In genomic region chr11:76578655-76579046, GRCh38 we compare ENCODE assay signal across 14 cellular contexts.
A peak's percentile ranks its signal among the peaks of the same experiment; 100 is the strongest.
DNase-seq lines count a peak whose midpoint lies in the region; ATAC-seq and TF ChIP-seq lines count a peak whose summit lies in the region.
"Had no signal": no experiment of that assay in that cellular context is flagged by ENCODE, and none has a peak within 500 bp of the region (broad histone marks: within the 10 kb centered on the region; RNA-seq: fewer than 3 reads in every experiment).

No MANE protein-coding gene starts in this region.

- no peak overlapping the region for H3K4me3 ChIP-seq in esophagus muscularis mucosa
- no peak overlapping the region for H3K4me3 ChIP-seq in lung
- H3K4me3 ChIP-seq in stomach smooth muscle (ENCODE audit: low read length in 2 of 2): no peak overlapping the region

- H3K27ac ChIP-seq in RWPE1 (peak overlapping the region; percentile 81; the same call in 1 of the 2 replicates), esophagus muscularis mucosa (replicated peaks in 1 of 4) (peak overlapping the region; percentile 49 to 79 (median 66)), lung (ENCODE audit: low read depth in 1 of 2, low read length in 1 of 2) (peak overlapping the region; percentile 62 to 93), stomach smooth muscle (ENCODE audit: low read length) (peak overlapping the region; percentile 41)

- intact Hi-C loops in esophagus muscularis mucosa (cut with DNase I) (no loop called here), head of caudate nucleus (cut with DNase I) (no loop called here)

- POLR2A ChIA-PET in RWPE1 (lab: Yijun Ruan, JAX; ENCODE audit: low non-redundant PET): no interaction called here

- H3K9me3 ChIP-seq in esophagus muscularis mucosa: no peaks in the 10 kb centered on the region
- no peaks in the 10 kb centered on the region for H3K9me3 ChIP-seq in lung (ENCODE audit: control insufficient read depth in 2 of 2, insufficient read depth in 1 of 2, low read length in 1 of 2)
- H3K9me3 ChIP-seq in stomach smooth muscle (ENCODE audit: control insufficient read depth in 2 of 2, low read length in 2 of 2): no peaks in the 10 kb centered on the region

- H3K27me3 ChIP-seq in esophagus muscularis mucosa: no peaks in the 10 kb centered on the region
- no peaks in the 10 kb centered on the region for H3K27me3 ChIP-seq in lung (ENCODE audit: control insufficient read depth, insufficient read depth)
- H3K27me3 ChIP-seq in stomach smooth muscle (ENCODE audit: control insufficient read depth in 1 of 2, insufficient read depth in 2 of 2, low read length in 2 of 2): no peaks in the 10 kb centered on the region

- TF ChIP-seq EP300 in esophagus muscularis mucosa (IDR thresholded peaks at IDR 0.05): peak; percentile 4

- TF ChIP-seq CTCF in RWPE1 (conservative IDR thresholded peaks at IDR 0.05; ENCODE audit: low read depth) (no peak), esophagus muscularis mucosa (IDR thresholded peaks at IDR 0.05) (no peak), lung (IDR thresholded peaks at IDR 0.05; ENCODE audit: control extremely low read depth, extremely low read depth) (no peak)

- peak overlapping the region in 1 of 2 donors; percentile 51 for H3K9ac ChIP-seq in stomach smooth muscle (ENCODE audit: low read length in 2 of 2)

- H3K36me3 ChIP-seq in esophagus muscularis mucosa (no peaks in the 10 kb centered on the region), lung (ENCODE audit: control insufficient read depth in 2 of 2, insufficient read depth in 2 of 2, low read length in 2 of 2) (no peaks in the 10 kb centered on the region), stomach smooth muscle (ENCODE audit: control insufficient read depth in 2 of 2, insufficient read depth in 2 of 2, low read length in 2 of 2) (no peaks in the 10 kb centered on the region)

- DNase-seq in RWPE1 (ENCODE audit: low spot score) (no peak), esophagus muscularis mucosa (ENCODE audit: extremely low spot score) (peak; percentile 77), lung (ENCODE audit: low spot score) (no peak), DMS79 (lab: John Stamatoyannopoulos, UW) (no peak), head of caudate nucleus (no peak)
- no peak for DNase-seq in stimulated activated CD8-positive, alpha-beta memory T cell treated with anti-CD3 and anti-CD28 coated beads, Interleukin-4, amount 100 ng/mL, for 48 hours
- DNase-seq: activated CD4-positive, alpha-beta T cell treated with anti-CD3 and anti-CD28 coated beads for 48 hours; activated naive CD8-positive, alpha-beta T cell treated with anti-CD3 and anti-CD28 coated beads for 36 hours; Calu3; GOT3; NCI-H1436 treated with DMSO at 0.1 percent for 48 hours; occipital lobe had no signal

- WGBS in esophagus muscularis mucosa: 81% methylated on average over 10 of the region's 10 CpGs
- WGBS in lung, 2 donors: 64 to 79% methylated on average over 10 of the region's 10 CpGs

- H3K4me1 ChIP-seq in esophagus muscularis mucosa (peaks cover 27 to 35% (median 31%) of the 10 kb centered on the region in 4 donors), lung (ENCODE audit: control insufficient read depth in 2 of 2, insufficient read depth in 2 of 2, low read length in 2 of 2) (peaks cover 3 to 12% of the 10 kb centered on the region in 2 donors), stomach smooth muscle (ENCODE audit: control insufficient read depth, insufficient read depth, low read length) (peaks cover 21% of the 10 kb centered on the region)

- ATAC-seq in lung (ENCODE audit: insufficient read depth, low FRiP score): peak; percentile 37
- ATAC-seq in GM19351 (IDR thresholded peaks at IDR 0.05; ENCODE audit: unreplicated experiment): no peak

- CTCF ChIA-PET in RWPE1 (lab: Yijun Ruan, JAX): interaction anchor here (0.7 kb wide), 1 partner anchor 16 kb away, joined by 3 read pairs; no protein-coding TSS in a partner anchor

- no peak for TF ChIP-seq POLR2A in esophagus muscularis mucosa (IDR thresholded peaks at IDR 0.05; ENCODE audit: low read depth)
